15 cellular contexts compared by ENCODE assay signal in genomic region chr20:36399969-36400545, GRCh38.
"Had no signal": no experiment of that assay in that cellular context is flagged by ENCODE, and none has a peak within 500 bp of the region (broad histone marks: within the 10 kb centered on the region; RNA-seq: fewer than 3 reads in every experiment).

No MANE protein-coding gene starts in this region.

- H3K27ac Mint-ChIP-seq: activated naive CD8-positive, alpha-beta T cell treated with anti-CD3 and anti-CD28 coated beads, Interleukin-2, amount 10 ng/mL, durations not matched to agents 7 days and 5 days; activated T-helper 1 cell treated with anti-CD3 and anti-CD28 coated beads, Interleukin-12 subunit alpha, Interleukin-12 subunit beta, Interleukin-2, Interleukin-4 antibody, amounts not matched to agents 30 ng/mL and 10 ng/mL and 1 ng/mL, durations not matched to agents 14 hours and 24 hours and 36 hours; natural killer cell; stimulated activated naive B cell treated with anti-CD40 and anti-IgM and Interleukin-4, amounts not matched to agents 10 μg/mL and 1 μg/mL and 100 μg/mL, for 72 hours had no signal

- DNase-seq: cortex of kidney; effector CD8-positive, alpha-beta T cell; heart left ventricle; natural killer cell; tibial artery had no signal

- H3K36me3 Mint-ChIP-seq: natural killer cell; stimulated activated naive B cell treated with anti-CD40 and anti-IgM and Interleukin-4, amounts not matched to agents 10 μg/mL and 1 μg/mL and 100 μg/mL, for 72 hours had no signal

- H3K4me1 Mint-ChIP-seq: central memory CD8-positive, alpha-beta T cell; natural killer cell had no signal

- H3K27me3 ChIP-seq: right atrium auricular region had no signal

- ATAC-seq: activated CD4-positive, CD25-positive, alpha-beta regulatory T cell treated with anti-CD3 and anti-CD28 coated beads, Interleukin-2, amount 50 U/mL, for 24 hours; heart left ventricle had no signal

- H3K36me3 ChIP-seq: brain microvascular endothelial cell, heart left ventricle, neutrophil, right atrium auricular region, tibial artery had no signal

- H3K9me3 ChIP-seq: mucosa of descending colon, neutrophil had no signal

- H3K4me1 ChIP-seq: right atrium auricular region, tibial artery had no signal

- H3K4me3 Mint-ChIP-seq: activated naive CD8-positive, alpha-beta T cell treated with anti-CD3 and anti-CD28 coated beads, Interleukin-2, amount 10 ng/mL, durations not matched to agents 7 days and 5 days; activated T-helper 1 cell treated with anti-CD3 and anti-CD28 coated beads, Interleukin-12 subunit alpha, Interleukin-12 subunit beta, Interleukin-2, Interleukin-4 antibody, amounts not matched to agents 30 ng/mL and 10 ng/mL and 1 ng/mL, durations not matched to agents 14 hours and 24 hours and 36 hours; central memory CD8-positive, alpha-beta T cell; natural killer cell; stimulated activated naive B cell treated with anti-CD40 and anti-IgM and Interleukin-4, amounts not matched to agents 10 μg/mL and 1 μg/mL and 100 μg/mL, for 72 hours had no signal

- H3K9me3 Mint-ChIP-seq: central memory CD8-positive, alpha-beta T cell had no signal

- H3K4me3 ChIP-seq: heart left ventricle, mucosa of descending colon, right atrium auricular region, skin epidermis, tibial artery had no signal

- H3K27ac ChIP-seq: brain microvascular endothelial cell, heart left ventricle, neutrophil, right atrium auricular region, tibial artery had no signal
